ENCODE assay signal across 40 cellular contexts in genomic region chr7:109351493-109351892, GRCh38.
"Had no signal": no experiment of that assay in that cellular context is flagged by ENCODE, and none has a peak within 500 bp of the region (broad histone marks: within the 10 kb centered on the region; RNA-seq: fewer than 3 reads in every experiment).

No MANE protein-coding gene starts in this region.

- H3K27ac ChIP-seq: adrenal gland, ascending aorta, body of pancreas, brain microvascular endothelial cell, breast epithelium, cardiac muscle cell had no signal

- H3K27me3 Mint-ChIP-seq: activated naive CD4-positive, alpha-beta T cell treated with anti-CD3 and anti-CD28 coated beads, Interleukin-2, amount 10 ng/mL, durations not matched to agents 7 days and 5 days; activated naive CD4-positive, alpha-beta T cell treated with anti-CD3 and anti-CD28 coated beads, Interleukin-2, amount 50 U/mL, for 24 hours; activated naive CD8-positive, alpha-beta T cell; activated naive CD8-positive, alpha-beta T cell treated with anti-CD3 and anti-CD28 coated beads for 36 hours; activated naive CD8-positive, alpha-beta T cell treated with anti-CD3 and anti-CD28 coated beads, Interleukin-2, amount 10 ng/mL, durations not matched to agents 7 days and 5 days; activated naive CD8-positive, alpha-beta T cell treated with anti-CD3 and anti-CD28 coated beads, Interleukin-2, amount 50 U/mL, for 24 hours; activated T-cell treated with anti-CD3 and anti-CD28 coated beads, Interleukin-2, amount 50 U/mL, for 24 hours; activated T-helper 17 cell treated with anti-CD3 and anti-CD28 coated beads, Interleukin-2, amount 50 U/mL, for 72 hours; brain; central memory CD8-positive, alpha-beta T cell had no signal

- H3K4me1 Mint-ChIP-seq: activated naive CD4-positive, alpha-beta T cell treated with anti-CD3 and anti-CD28 coated beads, Interleukin-2, amount 10 ng/mL, durations not matched to agents 7 days and 5 days; activated naive CD4-positive, alpha-beta T cell treated with anti-CD3 and anti-CD28 coated beads, Interleukin-2, amount 50 U/mL, for 24 hours; activated naive CD8-positive, alpha-beta T cell treated with anti-CD3 and anti-CD28 coated beads for 36 hours; activated naive CD8-positive, alpha-beta T cell treated with anti-CD3 and anti-CD28 coated beads, Interleukin-2, amount 10 ng/mL, durations not matched to agents 7 days and 5 days; activated naive CD8-positive, alpha-beta T cell treated with anti-CD3 and anti-CD28 coated beads, Interleukin-2, amount 50 U/mL, for 24 hours; activated T-helper 17 cell treated with anti-CD3 and anti-CD28 coated beads, Interleukin-2, amount 50 U/mL, for 72 hours; brain; central memory CD8-positive, alpha-beta T cell had no signal

- H3K4me3 Mint-ChIP-seq: activated naive CD4-positive, alpha-beta T cell treated with anti-CD3 and anti-CD28 coated beads for 36 hours; activated naive CD4-positive, alpha-beta T cell treated with anti-CD3 and anti-CD28 coated beads, Interleukin-2, amount 10 ng/mL, durations not matched to agents 7 days and 5 days; activated naive CD4-positive, alpha-beta T cell treated with anti-CD3 and anti-CD28 coated beads, Interleukin-2, amount 50 U/mL, for 24 hours; activated naive CD8-positive, alpha-beta T cell; activated naive CD8-positive, alpha-beta T cell treated with anti-CD3 and anti-CD28 coated beads for 36 hours; activated naive CD8-positive, alpha-beta T cell treated with anti-CD3 and anti-CD28 coated beads, Interleukin-2, amount 10 ng/mL, durations not matched to agents 7 days and 5 days; activated naive CD8-positive, alpha-beta T cell treated with anti-CD3 and anti-CD28 coated beads, Interleukin-2, amount 50 U/mL, for 24 hours; activated T-cell treated with anti-CD3 and anti-CD28 coated beads, Interleukin-2, amount 50 U/mL, for 24 hours; activated T-cell treated with anti-CD3 and anti-CD28 coated beads, Interleukin-2, amount 50 U/mL, for 4 hours; activated T-cell treated with anti-CD3 and anti-CD28 coated beads, Interleukin-2, amount 50 U/mL, for 72 hours; activated T-helper 1 cell treated with anti-CD3 and anti-CD28 coated beads, Interleukin-12 subunit alpha, Interleukin-12 subunit beta, Interleukin-2, Interleukin-4 antibody, amounts not matched to agents 30 ng/mL and 10 ng/mL and 1 ng/mL, durations not matched to agents 14 hours and 24 hours and 36 hours; activated T-helper 17 cell treated with anti-CD3 and anti-CD28 coated beads, Interleukin-2, amount 50 U/mL, for 72 hours; brain; central memory CD8-positive, alpha-beta T cell had no signal

- H3K36me3 ChIP-seq: adrenal gland, ascending aorta, brain microvascular endothelial cell, breast epithelium, cardiac muscle cell had no signal

- DNase-seq: activated effector memory CD4-positive, alpha-beta T cell treated with anti-CD3 and anti-CD28 coated beads, Interleukin-2, amount 50 U/mL, for 16 hours; activated effector memory CD4-positive, alpha-beta T cell treated with Interleukin-2 at 50 U/mL for 16 hours; activated gamma-delta T cell; activated gamma-delta T cell treated with Interleukin-2 at 50 U/mL for 16 hours; activated naive CD4-positive, alpha-beta T cell; activated naive CD4-positive, alpha-beta T cell treated with anti-CD3 and anti-CD28 coated beads for 36 hours; activated naive CD4-positive, alpha-beta T cell treated with anti-CD3 and anti-CD28 coated beads, Interleukin-2, amount 10 ng/mL, durations not matched to agents 7 days and 5 days; activated naive CD4-positive, alpha-beta T cell treated with anti-CD3 and anti-CD28 coated beads, Interleukin-2, amount 50 U/mL, for 16 hours; activated naive CD4-positive, alpha-beta T cell treated with Interleukin-2 at 50 U/mL for 16 hours; activated naive CD8-positive, alpha-beta T cell treated with anti-CD3 and anti-CD28 coated beads for 36 hours; activated naive CD8-positive, alpha-beta T cell treated with anti-CD3 and anti-CD28 coated beads, Interleukin-2, amount 10 ng/mL, durations not matched to agents 7 days and 5 days; activated naive CD8-positive, alpha-beta T cell treated with anti-CD3 and anti-CD28 coated beads, Interleukin-2, amount 50 U/mL, for 24 hours; activated T-cell treated with anti-CD3 and anti-CD28 coated beads, Interleukin-2, amount 50 U/mL, for 1 hour; activated T-cell treated with anti-CD3 and anti-CD28 coated beads, Interleukin-2, amount 50 U/mL, for 24 hours; activated T-cell treated with anti-CD3 and anti-CD28 coated beads, Interleukin-2, amount 50 U/mL, for 4 hours; activated T-cell treated with anti-CD3 and anti-CD28 coated beads, Interleukin-2, amount 50 U/mL, for 48 hours; activated T-cell treated with anti-CD3 and anti-CD28 coated beads, Interleukin-2, amount 50 U/mL, for 72 hours; adrenal gland; amniotic stem cell; amygdala; anterior cingulate cortex; aorta; body of pancreas; brain microvascular endothelial cell; caudate nucleus; central memory CD4-positive, alpha-beta T cell; cerebellar nuclear complex had no signal

- ATAC-seq: activated naive CD4-positive, alpha-beta T cell treated with anti-CD3 and anti-CD28 coated beads, Interleukin-2, amount 50 U/mL, for 72 hours; activated naive CD8-positive, alpha-beta T cell treated with anti-CD3 and anti-CD28 coated beads, Interleukin-2, amount 50 U/mL, for 24 hours; activated T-cell treated with anti-CD3 and anti-CD28 coated beads, Interleukin-2, amount 50 U/mL, for 4 hours; activated T-cell treated with anti-CD3 and anti-CD28 coated beads, Interleukin-2, amount 50 U/mL, for 72 hours; activated T-helper 17 cell treated with anti-CD3 and anti-CD28 coated beads, Interleukin-2, amount 50 U/mL, for 72 hours; body of pancreas had no signal

- H3K36me3 Mint-ChIP-seq: activated naive CD4-positive, alpha-beta T cell treated with anti-CD3 and anti-CD28 coated beads, Interleukin-2, amount 10 ng/mL, durations not matched to agents 7 days and 5 days; activated naive CD4-positive, alpha-beta T cell treated with anti-CD3 and anti-CD28 coated beads, Interleukin-2, amount 50 U/mL, for 24 hours; activated naive CD4-positive, alpha-beta T cell treated with anti-CD3 and anti-CD28 coated beads, Interleukin-2, amount 50 U/mL, for 72 hours; activated naive CD8-positive, alpha-beta T cell; activated naive CD8-positive, alpha-beta T cell treated with anti-CD3 and anti-CD28 coated beads for 36 hours; activated naive CD8-positive, alpha-beta T cell treated with anti-CD3 and anti-CD28 coated beads, Interleukin-2, amount 10 ng/mL, durations not matched to agents 7 days and 5 days; brain had no signal

- H3K27me3 ChIP-seq: adrenal gland, ascending aorta, body of pancreas, brain microvascular endothelial cell, breast epithelium, cardiac muscle cell had no signal

- H3K4me1 ChIP-seq: adrenal gland, ascending aorta, body of pancreas, breast epithelium had no signal

- FAIRE-seq: astrocyte, bronchial epithelial cell had no signal

- H3K4me3 ChIP-seq: adrenal gland, ascending aorta, body of pancreas, breast epithelium, cardiac muscle cell had no signal

- H3K9me3 ChIP-seq: adrenal gland, ascending aorta, body of pancreas, breast epithelium had no signal

- H3K27ac Mint-ChIP-seq: activated naive CD4-positive, alpha-beta T cell treated with anti-CD3 and anti-CD28 coated beads for 36 hours; activated naive CD4-positive, alpha-beta T cell treated with anti-CD3 and anti-CD28 coated beads, Interleukin-2, amount 10 ng/mL, durations not matched to agents 7 days and 5 days; activated naive CD4-positive, alpha-beta T cell treated with anti-CD3 and anti-CD28 coated beads, Interleukin-2, amount 50 U/mL, for 24 hours; activated naive CD4-positive, alpha-beta T cell treated with anti-CD3 and anti-CD28 coated beads, Interleukin-2, amount 50 U/mL, for 72 hours; activated naive CD8-positive, alpha-beta T cell; activated naive CD8-positive, alpha-beta T cell treated with anti-CD3 and anti-CD28 coated beads for 36 hours; activated naive CD8-positive, alpha-beta T cell treated with anti-CD3 and anti-CD28 coated beads, Interleukin-2, amount 10 ng/mL, durations not matched to agents 7 days and 5 days; activated naive CD8-positive, alpha-beta T cell treated with anti-CD3 and anti-CD28 coated beads, Interleukin-2, amount 50 U/mL, for 24 hours; activated T-cell treated with anti-CD3 and anti-CD28 coated beads, Interleukin-2, amount 50 U/mL, for 24 hours; activated T-cell treated with anti-CD3 and anti-CD28 coated beads, Interleukin-2, amount 50 U/mL, for 72 hours; activated T-helper 1 cell treated with anti-CD3 and anti-CD28 coated beads, Interleukin-12 subunit alpha, Interleukin-12 subunit beta, Interleukin-2, Interleukin-4 antibody, amounts not matched to agents 30 ng/mL and 10 ng/mL and 1 ng/mL, durations not matched to agents 14 hours and 24 hours and 36 hours; activated T-helper 17 cell treated with anti-CD3 and anti-CD28 coated beads, Interleukin-2, amount 50 U/mL, for 72 hours; activated T-helper 2 cell treated with anti-CD3 and anti-CD28 coated beads, Interferon-gamma antibody, Interleukin-2, Interleukin-4, amounts not matched to agents 10 μg/mL and 5 μg/mL and 100 μg/mL, durations not matched to agents 14 hours and 24 hours and 36 hours; brain had no signal

- H3K9me3 Mint-ChIP-seq: activated naive CD4-positive, alpha-beta T cell treated with anti-CD3 and anti-CD28 coated beads for 36 hours; activated naive CD4-positive, alpha-beta T cell treated with anti-CD3 and anti-CD28 coated beads, Interleukin-2, amount 10 ng/mL, durations not matched to agents 7 days and 5 days; activated naive CD4-positive, alpha-beta T cell treated with anti-CD3 and anti-CD28 coated beads, Interleukin-2, amount 50 U/mL, for 24 hours; activated naive CD8-positive, alpha-beta T cell treated with anti-CD3 and anti-CD28 coated beads for 36 hours; activated naive CD8-positive, alpha-beta T cell treated with anti-CD3 and anti-CD28 coated beads, Interleukin-2, amount 10 ng/mL, durations not matched to agents 7 days and 5 days; activated naive CD8-positive, alpha-beta T cell treated with anti-CD3 and anti-CD28 coated beads, Interleukin-2, amount 50 U/mL, for 24 hours; activated T-cell treated with anti-CD3 and anti-CD28 coated beads, Interleukin-2, amount 50 U/mL, for 24 hours; activated T-cell treated with anti-CD3 and anti-CD28 coated beads, Interleukin-2, amount 50 U/mL, for 4 hours; activated T-cell treated with anti-CD3 and anti-CD28 coated beads, Interleukin-2, amount 50 U/mL, for 72 hours; activated T-helper 1 cell treated with anti-CD3 and anti-CD28 coated beads, Interleukin-12 subunit alpha, Interleukin-12 subunit beta, Interleukin-2, Interleukin-4 antibody, amounts not matched to agents 30 ng/mL and 10 ng/mL and 1 ng/mL, durations not matched to agents 14 hours and 24 hours and 36 hours; activated T-helper 17 cell treated with anti-CD3 and anti-CD28 coated beads, Interleukin-2, amount 50 U/mL, for 72 hours; activated T-helper 2 cell treated with anti-CD3 and anti-CD28 coated beads, Interferon-gamma antibody, Interleukin-2, Interleukin-4, amounts not matched to agents 10 μg/mL and 5 μg/mL and 100 μg/mL, durations not matched to agents 14 hours and 24 hours and 36 hours; brain had no signal
